In the genomic region with DNA sequence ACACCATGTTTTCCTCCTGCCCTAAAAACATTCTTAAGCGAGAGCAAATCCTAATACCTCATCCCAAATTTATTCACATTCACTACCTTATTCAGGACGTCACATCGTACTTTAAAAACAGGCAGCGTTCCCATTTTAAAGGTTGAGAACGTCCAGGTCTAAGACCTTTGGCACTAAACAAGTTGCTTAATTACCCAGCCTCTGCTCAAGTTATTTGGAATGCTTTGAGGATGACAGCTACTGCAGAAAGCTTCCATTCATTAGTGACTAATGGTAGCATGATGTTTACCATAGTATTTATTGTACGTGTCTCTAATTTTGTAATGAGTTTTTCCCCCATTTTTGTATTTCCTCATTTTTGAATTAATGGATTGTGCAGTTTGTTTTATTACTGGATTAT, we compare ENCODE assay signal across 8 cellular contexts. TPM values are rescaled to one million over a fixed set of nuclear protein-coding genes. Genes with fewer than 3 reads are reported as not detected.
DNase-seq lines count a peak whose midpoint lies in the region; ATAC-seq and TF ChIP-seq lines count a peak whose summit lies in the region.

No MANE protein-coding gene starts in this region.

- no peak for ATAC-seq in effector memory CD8-positive, alpha-beta T cell (replicated peaks)
- no peak for ATAC-seq in GM18870 (IDR thresholded peaks at IDR 0.05; ENCODE audit: unreplicated experiment)
- ATAC-seq in activated CD4-positive, CD25-positive, alpha-beta regulatory T cell treated with anti-CD3 and anti-CD28 coated beads, Interleukin-2, amount 50 U/mL, for 24 hours: no peak

- H3K9me3 Mint-ChIP-seq in CD4-positive, alpha-beta memory T cell: no peaks in the 10 kb centered on the region
- H3K9me3 Mint-ChIP-seq in effector memory CD8-positive, alpha-beta T cell: no peaks in the 10 kb centered on the region
- no peaks in the 10 kb centered on the region for H3K9me3 Mint-ChIP-seq in neural crest cell

- peaks cover 49 to 78% (median 63%) of the 10 kb centered on the region in 4 donors for H3K4me1 Mint-ChIP-seq in CD4-positive, alpha-beta memory T cell
- peaks cover 52 to 78% of the 10 kb centered on the region in 2 donors for H3K4me1 Mint-ChIP-seq in effector memory CD8-positive, alpha-beta T cell (ENCODE audit: low read depth in 2 of 2)
- H3K4me1 Mint-ChIP-seq in neural crest cell: peaks cover 54% of the 10 kb centered on the region

- H3K36me3 ChIP-seq in CD4-positive, alpha-beta memory T cell (ENCODE audit: insufficient read depth, low read length): peaks cover 7% of the 10 kb centered on the region

- DNase-seq in CD4-positive, alpha-beta memory T cell: no peak
- peak; percentile 32 for DNase-seq in NAMALWA (ENCODE audit: low spot score)
- DNase-seq in effector memory CD8-positive, alpha-beta T cell: no peak
- DNase-seq in neural crest cell (ENCODE audit: low read depth, low spot score): no peak
- DNase-seq in stimulated activated CD4-positive, alpha-beta T cell treated with anti-CD3 and anti-CD28 coated beads, Interleukin-15, amount 100 ng/mL, for 24 hours: no peak
- no peak for DNase-seq in stimulated activated CD4-positive, alpha-beta T cell treated with anti-CD3 and anti-CD28 coated beads, Interleukin-4, amount 100 ng/mL, for 4 hours

- intact Hi-C loops in CD4-positive, alpha-beta memory T cell (cut with micrococcal nuclease): loop anchor here (10.0 kb wide), 2 partner anchors 369 to 1551 kb away; partner anchors contain the start of gene IL15

- peak overlapping the region; percentile 36 to 79 for H3K4me3 ChIP-seq in CD4-positive, alpha-beta memory T cell (ENCODE audit: low read length in 2 of 2)

- H3K4me1 ChIP-seq in CD4-positive, alpha-beta memory T cell (ENCODE audit: insufficient read depth, low read length): peaks cover 66% of the 10 kb centered on the region

- POLR2A ChIA-PET in CD4-positive, alpha-beta memory T cell (lab: Charles Lee; ENCODE audit: partially characterized antibody): no interaction called here

- peaks cover 33 to 45% of the 10 kb centered on the region in 2 donors for H3K36me3 Mint-ChIP-seq in CD4-positive, alpha-beta memory T cell
- H3K36me3 Mint-ChIP-seq in effector memory CD8-positive, alpha-beta T cell (ENCODE audit: insufficient read depth): peaks cover 41% of the 10 kb centered on the region
- no peaks in the 10 kb centered on the region for H3K36me3 Mint-ChIP-seq in neural crest cell (ENCODE audit: low read depth)

- H3K4me3 Mint-ChIP-seq in CD4-positive, alpha-beta memory T cell: peak overlapping the region; percentile 87 to 95 (median 93)
- peak overlapping the region; percentile 95 to 97 for H3K4me3 Mint-ChIP-seq in effector memory CD8-positive, alpha-beta T cell
- H3K4me3 Mint-ChIP-seq in neural crest cell: peak overlapping the region; percentile 93

- no peaks in the 10 kb centered on the region for H3K27me3 ChIP-seq in CD4-positive, alpha-beta memory T cell (ENCODE audit: insufficient read depth, low read length)

- no peaks in the 10 kb centered on the region for H3K27me3 Mint-ChIP-seq in CD4-positive, alpha-beta memory T cell
- no peaks in the 10 kb centered on the region for H3K27me3 Mint-ChIP-seq in effector memory CD8-positive, alpha-beta T cell
- no peaks in the 10 kb centered on the region for H3K27me3 Mint-ChIP-seq in neural crest cell (ENCODE audit: low read depth)

- peak overlapping the region; percentile 93 for H3K27ac ChIP-seq in CD4-positive, alpha-beta memory T cell (ENCODE audit: low read depth, low read length)

- no peaks in the 10 kb centered on the region for H3K9me3 ChIP-seq in CD4-positive, alpha-beta memory T cell (ENCODE audit: control insufficient read depth in 1 of 2, low read length in 2 of 2)

- no peak for TF ChIP-seq CTCF in neural crest cell (conservative IDR thresholded peaks at IDR 0.05)

- peak overlapping the region; percentile 95 to 98 (median 96) for H3K27ac Mint-ChIP-seq in CD4-positive, alpha-beta memory T cell
- peak overlapping the region; percentile 94 to 99 for H3K27ac Mint-ChIP-seq in effector memory CD8-positive, alpha-beta T cell
- H3K27ac Mint-ChIP-seq in neural crest cell (ENCODE audit: unreplicated experiment): peak overlapping the region; percentile 19

- CTCF ChIA-PET in CD4-positive, alpha-beta memory T cell (lab: Charles Lee; ENCODE audit: partially characterized antibody): no interaction called here

RNA-seq across cellular contexts. Expression of gene USP38, which starts 1.5 kb away (rescaled TPM):
- 10 to 100 TPM; 25.8 to 26.4 TPM for total RNA-seq in CD4-positive, alpha-beta memory T cell
- polyA plus RNA-seq in CD4-positive, alpha-beta memory T cell: 10 to 100 TPM; 22.1 to 26.2 TPM
- total RNA-seq in neural crest cell: 14.9 and 15.2 TPM in 2 replicates

Comparison
In these comparisons a context has a peak if more than half of its experiments do, and no peak if none do; other contexts are left out.
1. H3K27ac Mint-ChIP-seq: peak in every context shown above with its lines; median percentile 96 in effector memory CD8-positive, alpha-beta T cell; 96 in CD4-positive, alpha-beta memory T cell; 19 in neural crest cell.